In the genomic region with DNA sequence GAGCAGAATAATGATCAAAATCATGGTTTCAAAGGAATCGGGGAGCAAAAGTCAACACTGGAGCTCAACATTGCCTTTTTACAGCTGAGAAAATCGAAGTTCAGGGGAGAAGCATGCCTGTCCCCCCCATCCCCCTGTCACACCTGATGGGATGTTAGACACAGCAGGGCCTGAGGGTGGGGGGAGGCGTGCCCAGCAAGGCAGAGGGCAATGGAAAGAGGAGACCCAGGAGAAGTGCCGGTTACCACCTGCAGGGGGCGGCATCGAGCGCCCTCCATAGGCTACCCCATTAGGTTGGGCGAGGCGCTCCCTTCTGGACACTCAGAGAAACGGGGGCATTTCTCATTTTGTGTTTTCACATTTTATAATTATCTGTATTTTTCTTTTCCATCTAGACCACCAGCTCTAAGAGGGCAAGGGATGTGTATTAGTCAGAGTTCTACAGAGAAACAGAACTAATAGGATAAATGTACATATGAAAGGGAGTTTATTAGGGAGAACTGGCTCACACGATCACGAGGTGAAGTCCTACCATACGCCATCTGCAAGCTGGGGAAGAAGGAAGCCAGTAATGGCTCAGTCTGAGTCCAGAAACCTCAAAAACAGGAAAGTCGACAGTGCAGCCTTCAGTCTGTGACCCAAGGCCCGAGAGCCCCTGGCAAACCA, we compare ENCODE assay signal across 9 cellular contexts.
A peak's percentile ranks its signal among the peaks of the same experiment; 100 is the strongest.
DNase-seq lines count a peak whose midpoint lies in the region; ATAC-seq and TF ChIP-seq lines count a peak whose summit lies in the region.
"Had no signal": no experiment of that assay in that cellular context is flagged by ENCODE, and none has a peak within 500 bp of the region (broad histone marks: within the 10 kb centered on the region; RNA-seq: fewer than 3 reads in every experiment).

No MANE protein-coding gene starts in this region.

- intact Hi-C loops in Panc1 (cut with micrococcal nuclease; ENCODE audit: unreplicated experiment) (no loop called here), lower lobe of right lung (cut with DNase I) (no loop called here)

- H3K27me3 ChIP-seq in Panc1 (ENCODE audit: control insufficient read depth, insufficient read depth, low read length) (no peaks in the 10 kb centered on the region), lower lobe of right lung (ENCODE audit: low read depth) (no peaks in the 10 kb centered on the region)
- H3K27me3 ChIP-seq: BLaER1 had no signal

- H3K9me3 ChIP-seq in Panc1 (ENCODE audit: control insufficient read depth, insufficient read depth, low read depth, low read length): no peaks in the 10 kb centered on the region
- H3K9me3 ChIP-seq in lower lobe of right lung: no peaks in the 10 kb centered on the region
- H3K9me3 ChIP-seq: BLaER1 had no signal

- no TSS peak for BruUV-seq in Panc1 (replicated peaks; lab: Mats Ljungman, UMichigan)

- ATAC-seq in GM19452 (IDR thresholded peaks at IDR 0.05; ENCODE audit: unreplicated experiment) (peak; percentile 99), HG03354 (IDR thresholded peaks at IDR 0.05; ENCODE audit: poor library complexity, severe bottlenecking, unreplicated experiment) (peak; percentile 100), Panc1 (peak; percentile 53; the same call in 1 of the 2 replicates), lower lobe of right lung (peak; percentile 50 to 65)

- in situ Hi-C loops in Panc1 (cut with HindIII; ENCODE audit: low pct_unique_long_range_greater_than_20kb, low sequenced_read_pairs): no loop called here

- POLR2A ChIA-PET in Panc1 (lab: Charles Lee): no interaction called here

- no peaks in the 10 kb centered on the region for H3K4me1 ChIP-seq in Panc1 (ENCODE audit: control insufficient read depth, insufficient read depth, low read length)
- no peaks in the 10 kb centered on the region for H3K4me1 ChIP-seq in lower lobe of right lung
- H3K4me1 ChIP-seq: BLaER1 had no signal

- no peak overlapping the region for H3K4me3 ChIP-seq in Panc1 (ENCODE audit: low read depth in 2 of 2, low read length in 2 of 2)
- no peak overlapping the region for H3K4me3 ChIP-seq in lower lobe of right lung
- H3K4me3 ChIP-seq: BLaER1 had no signal

- no peak overlapping the region for H3K27ac ChIP-seq in Panc1 (ENCODE audit: low read length)
- no peak overlapping the region for H3K27ac ChIP-seq in lower lobe of right lung
- H3K27ac ChIP-seq: BLaER1 had no signal

- DNase-seq in NCI-H1417 (lab: John Stamatoyannopoulos, UW) (peak in 2 of 3 experiments; percentile 9 to 67), NCI-H1417 treated with DMSO at 0.1 percent for 48 hours (lab: John Stamatoyannopoulos, UW) (no peak), Panc1 (ENCODE audit: low read depth, low spot score) (no peak), lower lobe of right lung (peak; percentile 47), pons (ENCODE audit: low spot score) (no peak)
- peak; percentile 38 for DNase-seq in activated naive CD4-positive, alpha-beta T cell treated with anti-CD3 and anti-CD28 coated beads, Interleukin-2, amount 50 U/mL, for 16 hours

- H3K36me3 ChIP-seq in Panc1 (ENCODE audit: control insufficient read depth, insufficient read depth, low read length) (no peaks in the 10 kb centered on the region), lower lobe of right lung (no peaks in the 10 kb centered on the region)
- H3K36me3 ChIP-seq: BLaER1 had no signal

- TF ChIP-seq CTCF in Panc1 (IDR thresholded peaks at IDR 0.05): peak; percentile 79
- peak; percentile 57 for TF ChIP-seq CTCF in lower lobe of right lung (IDR thresholded peaks at IDR 0.05)

- CTCF ChIA-PET in Panc1 (lab: Charles Lee): no interaction called here

Comparison
In these comparisons a context has a peak if more than half of its experiments do, and no peak if none do; other contexts are left out.
1. DNase-seq: peak in NCI-H1417 (2 of 3), activated naive CD4-positive, alpha-beta T cell treated with anti-CD3 and anti-CD28 coated beads, Interleukin-2, amount 50 U/mL, for 16 hours (single experiment) and lower lobe of right lung (single experiment); none in NCI-H1417 treated with DMSO at 0.1 percent for 48 hours (single experiment), Panc1 (single experiment) and pons (single experiment).
2. Peak in every context shown above with its lines, with median percentiles within 50 percentile points of each other: ATAC-seq.